24 cellular contexts compared by ENCODE assay signal in the genomic region with DNA sequence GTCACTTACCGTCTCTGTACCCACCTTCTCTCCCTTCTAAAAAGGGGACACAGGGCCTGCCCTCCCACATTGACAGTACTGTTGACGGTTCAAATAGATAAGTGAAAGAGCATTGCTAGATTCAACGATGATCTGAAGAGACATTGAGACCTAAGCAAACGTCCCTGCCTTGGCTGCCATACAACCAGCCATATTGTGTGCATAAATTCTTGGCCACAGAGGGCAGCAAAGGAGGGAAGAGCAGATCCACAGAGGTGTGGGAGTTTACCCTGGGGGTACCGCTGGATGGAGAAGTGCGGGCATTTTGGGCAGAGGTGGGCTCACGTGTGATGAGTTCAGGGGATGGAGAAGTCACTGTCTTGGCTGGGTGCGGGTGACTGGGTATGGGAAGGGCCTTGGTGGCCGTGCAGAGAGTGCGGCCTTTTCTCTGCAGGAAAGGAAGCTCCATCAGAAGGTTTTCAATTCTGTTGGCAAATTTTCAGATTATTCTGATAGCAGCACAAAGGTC.
DNase-seq lines count a peak whose midpoint lies in the region; ATAC-seq, FAIRE-seq and TF ChIP-seq lines count a peak whose summit lies in the region.
"Had no signal": no experiment of that assay in that cellular context is flagged by ENCODE, and none has a peak within 500 bp of the region (broad histone marks: within the 10 kb centered on the region; RNA-seq: fewer than 3 reads in every experiment).

No MANE protein-coding gene starts in this region.

- H3K79me2 ChIP-seq in Loucy (ENCODE audit: insufficient read depth, low read length) (no peaks in the 10 kb centered on the region), GM12878 (ENCODE audit: control insufficient read depth, insufficient read depth, low read length) (no peaks in the 10 kb centered on the region), neural progenitor cell (ENCODE audit: low read depth) (no peaks in the 10 kb centered on the region)

- TF ChIP-seq EP300 in GM12878 (IDR thresholded peaks at IDR 0.05; ENCODE audit: borderline replicate concordance in 1 of 2, control insufficient read depth in 1 of 2, low read depth in 2 of 2, low read length in 2 of 2): no peak

- no peaks in the 10 kb centered on the region for H3K36me3 ChIP-seq in Loucy (ENCODE audit: insufficient read depth, low read length)
- H3K36me3 ChIP-seq in GM12878 (ENCODE audit: control insufficient read depth in 2 of 2, insufficient read depth in 2 of 2, low read length in 1 of 2): no peaks in the 10 kb centered on the region
- no peaks in the 10 kb centered on the region for H3K36me3 ChIP-seq in neural progenitor cell
- H3K36me3 ChIP-seq in mesenchymal stem cell (ENCODE audit: control insufficient read depth in 1 of 2, insufficient read depth in 2 of 2, low read depth in 1 of 2, low read length in 2 of 2): peaks cover 0 to 8% of the 10 kb centered on the region in 2 experiments
- H3K36me3 ChIP-seq: HAP-1, MG63 had no signal

- RAD21 ChIA-PET in GM12878 (lab: Charles Lee; ENCODE audit: unreplicated experiment): interaction anchor here (0.6 kb wide), 1 partner anchor 146 kb away, joined by 3 read pairs; no protein-coding TSS in a partner anchor

- no peak for TF ChIP-seq POLR2A in GM12878 (IDR thresholded peaks at IDR 0.05; ENCODE audit: low read depth, low read length)

- intact Hi-C loops in GM12878 (cut with micrococcal nuclease; ENCODE audit: unreplicated experiment): no loop called here

- H4K20me1 ChIP-seq in Loucy (ENCODE audit: insufficient read depth, low read length, poor library complexity, severe bottlenecking): no peaks in the 10 kb centered on the region
- no peaks in the 10 kb centered on the region for H4K20me1 ChIP-seq in GM12878 (ENCODE audit: control insufficient read depth, insufficient read depth)
- no peaks in the 10 kb centered on the region for H4K20me1 ChIP-seq in neural progenitor cell (ENCODE audit: low read depth)

- H3K4me1 Mint-ChIP-seq in neural progenitor cell: peaks cover 6% of the 10 kb centered on the region
- H3K4me1 Mint-ChIP-seq: CD4-positive, CD25-positive, alpha-beta regulatory T cell; T-cell had no signal

- no peak for FAIRE-seq in GM12878 (lab: Jason Lieb, UNC)
- FAIRE-seq: GM12892 had no signal

- H2BK5ac ChIP-seq in mesenchymal stem cell (ENCODE audit: low read depth, low read length, poor library complexity, severe bottlenecking): no peak overlapping the region

- no TSS peak for BruUV-seq in GM12878 (replicated peaks; lab: Mats Ljungman, UMichigan)

- no peak overlapping the region for H2BK12ac ChIP-seq in mesenchymal stem cell (ENCODE audit: low read length in 2 of 2)

- H3K4me1 ChIP-seq in Loucy (ENCODE audit: insufficient read depth, low read length, poor library complexity, severe bottlenecking) (no peaks in the 10 kb centered on the region), GM12878 (ENCODE audit: control insufficient read depth, insufficient read depth, low read length) (no peaks in the 10 kb centered on the region), neural progenitor cell (no peaks in the 10 kb centered on the region), mesenchymal stem cell (ENCODE audit: control insufficient read depth, insufficient read depth, low read depth, low read length) (no peaks in the 10 kb centered on the region)
- H3K4me1 ChIP-seq: Caco-2, HAP-1 had no signal

- CTCF ChIA-PET in GM12878 (lab: Yijun Ruan, JAX): interaction anchor here (1.1 to 1.9 kb wide), 2 partner anchors 17 to 52 kb away, joined by 3 to 7 read pairs; no protein-coding TSS in a partner anchor

- H3K27me3 ChIP-seq in Loucy (ENCODE audit: insufficient read depth, low read length, poor library complexity, severe bottlenecking): no peaks in the 10 kb centered on the region
- no peaks in the 10 kb centered on the region; a peak in 1 of 4 replicates for H3K27me3 ChIP-seq in GM12878 (replicated peaks in 1 of 2; ENCODE audit: control insufficient read depth in 2 of 2, insufficient read depth in 2 of 2, low read length in 1 of 2)
- no peaks in the 10 kb centered on the region for H3K27me3 ChIP-seq in neural progenitor cell
- H3K27me3 ChIP-seq in mesenchymal stem cell (ENCODE audit: control insufficient read depth in 1 of 2, insufficient read depth in 1 of 2, low read length in 2 of 2): no peaks in the 10 kb centered on the region
- H3K27me3 ChIP-seq: MG63 had no signal

- H3K9me3 Mint-ChIP-seq in neural progenitor cell: no peaks in the 10 kb centered on the region
- H3K9me3 Mint-ChIP-seq: T-cell had no signal

- 69% methylated on average over 10 of the region's 10 CpGs for WGBS in GM12878 (ENCODE audit: insufficient coverage, insufficient replicate concordance, low lambda C conversion rate, missing lambda C conversion rate)
- 96% methylated on average over 10 of the region's 10 CpGs for WGBS in mesenchymal stem cell

- peaks cover 3% of the 10 kb centered on the region for H3K27me3 Mint-ChIP-seq in neural progenitor cell (ENCODE audit: insufficient read depth, low read depth)

- no peaks in the 10 kb centered on the region for H3K79me1 ChIP-seq in mesenchymal stem cell (replicated peaks; ENCODE audit: low read length, poor library complexity, severe bottlenecking)

- no peak overlapping the region for H4K8ac ChIP-seq in mesenchymal stem cell (ENCODE audit: low read length)

- no peaks in the 10 kb centered on the region for H3K9me2 ChIP-seq in Loucy (replicated peaks; ENCODE audit: low read depth, low read length)

- H3K36me3 Mint-ChIP-seq in neural progenitor cell: peaks cover 1% of the 10 kb centered on the region
- H3K36me3 Mint-ChIP-seq: CD4-positive, CD25-positive, alpha-beta regulatory T cell; T-cell had no signal

- H3F3A ChIP-seq in Loucy (ENCODE audit: low read depth): no peaks in the 10 kb centered on the region
- H3F3A ChIP-seq in neural progenitor cell (ENCODE audit: low read depth): no peaks in the 10 kb centered on the region

- H3K4ac ChIP-seq in mesenchymal stem cell (ENCODE audit: low read depth in 1 of 2, low read length in 2 of 2): no peak overlapping the region

- no peak overlapping the region for H2AFZ ChIP-seq in Loucy (ENCODE audit: low read length)
- H2AFZ ChIP-seq in GM12878 (ENCODE audit: control insufficient read depth, low read depth, low read length): no peak overlapping the region
- no peak overlapping the region for H2AFZ ChIP-seq in neural progenitor cell (replicated peaks)
- H2AFZ ChIP-seq in mesenchymal stem cell (ENCODE audit: low read depth, low read length): no peak overlapping the region

- TF ChIP-seq CTCF in C4-2B (conservative IDR thresholded peaks at IDR 0.05) (peak; percentile 14; the same call in 1 of the 2 replicates), Loucy (conservative IDR thresholded peaks at IDR 0.05; ENCODE audit: low read length) (peak; percentile 30; the same call in 1 of the 2 replicates), GM12878 (IDR thresholded peaks at IDR 0.05 in 2 of 3, conservative IDR thresholded peaks at IDR 0.05 in 1 of 3; ENCODE audit: control insufficient read depth in 2 of 3, extremely low read depth in 1 of 3, insufficient read depth in 1 of 3, low read depth in 3 of 3, low read length in 3 of 3) (no peak), neural progenitor cell (IDR thresholded peaks at IDR 0.05) (peak; percentile 13)

- H3K14ac ChIP-seq in mesenchymal stem cell (ENCODE audit: low read length in 2 of 2): no peak overlapping the region

- DNase-seq in GM12878 (ENCODE audit: low read depth, low spot score): no peak
- DNase-seq in neural progenitor cell (ENCODE audit: low spot score): no peak
- DNase-seq in stimulated activated CD4-positive, alpha-beta T cell treated with anti-CD3 and anti-CD28 coated beads, Interleukin-1b, Interleukin-23, amount 100 ng/mL, for 48 hours: no peak
- no peak for DNase-seq in mesenchymal stem cell
- DNase-seq in activated CD8-positive, alpha-beta memory T cell treated with anti-CD3 and anti-CD28 coated beads, Interleukin-2, amount 50 U/mL, for 4 hours: no peak
- DNase-seq: Caco-2; CD4-positive, CD25-positive, alpha-beta regulatory T cell; DMS53; EL; MG63; NCI-H1092; NCI-H1436 treated with DMSO at 0.1 percent for 48 hours; NCI-H2029; NCI-H345; NCI-H524 treated with DMSO at 0.1 percent for 48 hours; NK-92 treated with Interleukin-12 subunit alpha and Interleukin-12 subunit beta, amount 100 ng/mL, for 24 hours; SHP77; T-cell had no signal

- TF ChIP-seq RAD21 in GM12878 (IDR thresholded peaks at IDR 0.05; ENCODE audit: insufficient read depth, low read depth, low read length): no peak

- H3K27ac ChIP-seq in C4-2B: no peak overlapping the region
- no peak overlapping the region for H3K27ac ChIP-seq in GM12878 (ENCODE audit: control insufficient read depth, insufficient read depth)
- H3K27ac ChIP-seq in neural progenitor cell: no peak overlapping the region
- H3K27ac ChIP-seq in mesenchymal stem cell (ENCODE audit: low read length, poor library complexity, severe bottlenecking): no peak overlapping the region

- H3K9ac ChIP-seq in Loucy (ENCODE audit: low read depth, low read length, poor library complexity, severe bottlenecking) (no peak overlapping the region), GM12878 (ENCODE audit: control insufficient read depth, insufficient read depth, low read length) (no peak overlapping the region), neural progenitor cell (no peak overlapping the region), mesenchymal stem cell (ENCODE audit: low read length) (no peak overlapping the region)

- H4K91ac ChIP-seq in mesenchymal stem cell (ENCODE audit: low read length): no peak overlapping the region

- in situ Hi-C loops in GM12878 (cut with MboI): loop anchor here (25.0 kb wide), 1 partner anchor 1193 kb away; no protein-coding TSS in a partner anchor

- H2BK15ac ChIP-seq in mesenchymal stem cell (ENCODE audit: low read depth, poor library complexity, severe bottlenecking): no peak overlapping the region

- no peak overlapping the region for H2AK5ac ChIP-seq in mesenchymal stem cell (ENCODE audit: low read length, severe bottlenecking)

- 0 out of 3 replicates have a peak, but pooled peaks have one; percentile 31 for ATAC-seq in GM12878
- no peak for ATAC-seq in GM18858 (IDR thresholded peaks at IDR 0.05; ENCODE audit: unreplicated experiment)
- ATAC-seq: SK-N-SH treated with all-trans-retinoic acid at 6 μM for 48 hours, T-cell had no signal

- no peak overlapping the region for H2BK120ac ChIP-seq in mesenchymal stem cell (ENCODE audit: low read depth, low read length)

- no peak overlapping the region for H3K4me3 Mint-ChIP-seq in neural progenitor cell
- H3K4me3 Mint-ChIP-seq: CD4-positive, CD25-positive, alpha-beta regulatory T cell; T-cell had no signal

- no peak overlapping the region for H3K18ac ChIP-seq in mesenchymal stem cell (ENCODE audit: low read depth in 1 of 2, low read length in 2 of 2)

- no peaks in the 10 kb centered on the region for H3K9me3 ChIP-seq in Loucy (ENCODE audit: insufficient read depth, low read depth, low read length)
- no peaks in the 10 kb centered on the region for H3K9me3 ChIP-seq in GM12878 (replicated peaks; ENCODE audit: control insufficient read depth, insufficient read depth, low read length)
- H3K9me3 ChIP-seq in neural progenitor cell (ENCODE audit: low read depth): no peaks in the 10 kb centered on the region
- H3K9me3 ChIP-seq in mesenchymal stem cell (ENCODE audit: control insufficient read depth, low read length): no peaks in the 10 kb centered on the region
- H3K9me3 ChIP-seq: Caco-2, HAP-1, MG63 had no signal

- H3K27ac Mint-ChIP-seq in neural progenitor cell: no peak overlapping the region
- H3K27ac Mint-ChIP-seq: T-cell had no signal

- H3K4me3 ChIP-seq in Loucy (ENCODE audit: low read length, poor library complexity, severe bottlenecking) (no peak overlapping the region), GM12878 (no peak overlapping the region), neural progenitor cell (no peak overlapping the region), mesenchymal stem cell (ENCODE audit: insufficient read depth in 1 of 2, low read depth in 1 of 2, low read length in 2 of 2) (no peak overlapping the region)
- H3K4me3 ChIP-seq: HAP-1, MG63 had no signal

- H3K23ac ChIP-seq in mesenchymal stem cell (ENCODE audit: low read length in 2 of 2): no peak overlapping the region

- H3K4me2 ChIP-seq in Loucy (ENCODE audit: low read depth, low read length, poor library complexity, severe bottlenecking) (no peak overlapping the region), GM12878 (ENCODE audit: control insufficient read depth, insufficient read depth) (no peak overlapping the region), neural progenitor cell (no peak overlapping the region), mesenchymal stem cell (ENCODE audit: low read length, poor library complexity, severe bottlenecking) (no peak overlapping the region)

- SMC1A ChIA-PET in GM12878 (lab: Charles Lee; ENCODE audit: uncharacterized antibody, unreplicated experiment): no interaction called here

- POLR2A ChIA-PET in GM12878 (lab: Charles Lee): no interaction called here

Comparison
In these comparisons a context has a peak if more than half of its experiments do, and no peak if none do; other contexts are left out.
1. CTCF ChIP-seq: peak in C4-2B (single experiment), Loucy (single experiment) and neural progenitor cell (single experiment); none in GM12878 (0 of 3).